Comparison of ENCODE assay signal across 9 cellular contexts in the genomic region with DNA sequence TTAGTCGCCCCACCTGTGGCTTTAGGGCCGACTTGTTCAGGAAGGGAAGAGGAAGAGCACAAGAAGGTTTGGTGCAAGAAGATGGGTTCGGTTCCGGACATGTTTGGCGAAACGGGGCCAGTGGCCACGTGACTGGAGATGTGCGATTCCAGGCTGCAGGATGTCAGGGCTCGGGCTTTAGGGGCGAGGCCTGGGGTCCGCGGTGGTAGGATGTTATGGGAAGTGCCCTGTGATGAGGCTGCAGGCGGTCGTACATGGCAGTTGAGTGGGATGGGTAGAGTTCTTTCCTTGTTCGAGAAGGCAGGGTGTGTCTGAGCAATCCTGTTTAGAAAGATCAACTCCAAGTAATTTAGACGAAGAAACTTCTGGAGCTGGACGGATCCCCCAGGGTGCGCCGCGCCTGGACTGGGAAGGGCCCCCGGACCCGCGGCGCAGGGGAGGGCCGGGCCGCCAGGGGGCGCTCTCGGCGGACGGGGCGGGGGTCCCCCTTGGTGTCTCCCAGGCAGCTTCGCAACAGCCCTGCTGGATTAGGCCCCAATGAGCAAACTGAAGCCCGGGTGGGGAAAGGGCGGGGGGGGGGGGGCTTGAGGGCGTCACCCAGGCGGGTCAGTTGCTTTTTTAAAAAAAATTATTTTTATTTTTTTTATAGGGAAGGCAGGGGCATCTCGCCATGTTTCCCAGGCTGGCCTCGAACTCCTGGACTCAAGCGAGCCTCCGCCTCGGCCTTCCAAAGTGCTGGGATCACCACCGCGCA. TPM values are rescaled to one million over a fixed set of nuclear protein-coding genes. Genes with fewer than 3 reads are reported as not detected.
A peak's percentile ranks its signal among the peaks of the same experiment; 100 is the strongest.
DNase-seq lines count a peak whose midpoint lies in the region; ATAC-seq and TF ChIP-seq lines count a peak whose summit lies in the region.
"Had no signal": no experiment of that assay in that cellular context is flagged by ENCODE, and none has a peak within 500 bp of the region (broad histone marks: within the 10 kb centered on the region; RNA-seq: fewer than 3 reads in every experiment).

No MANE protein-coding gene starts in this region.

- peak overlapping the region; percentile 65 to 74 for H3K27ac Mint-ChIP-seq in effector memory CD8-positive, alpha-beta T cell

- H3K4me3 ChIP-seq in DOHH2 (ENCODE audit: low read length): no peak overlapping the region
- H3K4me3 ChIP-seq in OCI-LY7 (ENCODE audit: low read depth, low read length, poor library complexity, severe bottlenecking): no peak overlapping the region
- no peak overlapping the region for H3K4me3 ChIP-seq in osteoblast (ENCODE audit: insufficient read depth, low read length)

- H3K9me3 ChIP-seq in DOHH2 (ENCODE audit: control insufficient read depth, insufficient read depth, low read length) (no peaks in the 10 kb centered on the region; the same call in 1 of the 2 replicates), OCI-LY7 (ENCODE audit: low read length) (no peaks in the 10 kb centered on the region), osteoblast (ENCODE audit: low read depth, low read length) (no peaks in the 10 kb centered on the region)

- peaks cover 4 to 22% of the 10 kb centered on the region in 2 donors for H3K4me1 Mint-ChIP-seq in effector memory CD8-positive, alpha-beta T cell (ENCODE audit: low read depth in 2 of 2)

- H3K4me1 ChIP-seq in DOHH2 (ENCODE audit: control insufficient read depth, low read length): no peaks in the 10 kb centered on the region
- no peaks in the 10 kb centered on the region for H3K4me1 ChIP-seq in OCI-LY7 (ENCODE audit: insufficient read depth, low read length, poor library complexity, severe bottlenecking)
- H3K4me1 ChIP-seq in osteoblast (ENCODE audit: insufficient read depth, low read length): no peaks in the 10 kb centered on the region

- peaks cover under 1% of the 10 kb centered on the region; the same call in 1 of the 2 replicates for H3K36me3 ChIP-seq in DOHH2 (ENCODE audit: control insufficient read depth, low read length)
- peaks cover 17% of the 10 kb centered on the region for H3K36me3 ChIP-seq in OCI-LY7 (ENCODE audit: insufficient read depth, low read length)
- peaks cover 5% of the 10 kb centered on the region for H3K36me3 ChIP-seq in osteoblast (ENCODE audit: insufficient read depth, low read length)

- CTCF ChIA-PET in OCI-LY7 (lab: Charles Lee; ENCODE audit: unreplicated experiment): no interaction called here

- TF ChIP-seq CTCF in DOHH2 (IDR thresholded peaks at IDR 0.05; ENCODE audit: low read depth, low read length, poor library complexity, severe bottlenecking) (peak; percentile 51), OCI-LY7 (conservative IDR thresholded peaks at IDR 0.05; ENCODE audit: low read length) (peak; percentile 63), osteoblast (IDR thresholded peaks at IDR 0.05; ENCODE audit: extremely low read depth, low read depth, low read length) (peak; percentile 35)

- H2AFZ ChIP-seq in OCI-LY7 (ENCODE audit: low read length): no peak overlapping the region
- H2AFZ ChIP-seq in osteoblast (ENCODE audit: low read length): no peak overlapping the region

- H3K27ac ChIP-seq in DOHH2 (ENCODE audit: low read depth, low read length) (no peak overlapping the region), OCI-LY7 (ENCODE audit: low read depth, low read length, poor library complexity, severe bottlenecking) (no peak overlapping the region), osteoblast (ENCODE audit: low read depth, low read length) (no peak overlapping the region)

- H4K20me1 ChIP-seq in DOHH2 (ENCODE audit: control insufficient read depth, insufficient read depth, low read depth, low read length): no peaks in the 10 kb centered on the region
- H4K20me1 ChIP-seq in OCI-LY7 (ENCODE audit: insufficient read depth, low read length): no peaks in the 10 kb centered on the region
- no peaks in the 10 kb centered on the region for H4K20me1 ChIP-seq in osteoblast (ENCODE audit: insufficient read depth, low read length)

- H3K27me3 Mint-ChIP-seq in effector memory CD8-positive, alpha-beta T cell: peaks cover 6 to 13% of the 10 kb centered on the region in 2 donors

- POLR2A ChIA-PET in OCI-LY7 (lab: Charles Lee): interaction anchor here (0.6 kb wide), 1 partner anchor 67 kb away, joined by 4 read pairs; no protein-coding TSS in a partner anchor

- DNase-seq in OCI-LY7 (ENCODE audit: low spot score) (no peak), osteoblast (ENCODE audit: insufficient read length, low spot score, missing footprints) (peak; percentile 81), NCI-H2081 (lab: John Stamatoyannopoulos, UW) (no peak), H4 (ENCODE audit: low spot score) (no peak), NCI-H69 (lab: John Stamatoyannopoulos, UW) (no peak), NCI-H1930 (lab: John Stamatoyannopoulos, UW) (no peak)
- peak in 1 of 3 experiments; percentile 9 for DNase-seq in effector memory CD8-positive, alpha-beta T cell
- DNase-seq: NCI-H1694 treated with DMSO at 0.1 percent for 48 hours had no signal

- no peaks in the 10 kb centered on the region for H3K9me2 ChIP-seq in DOHH2 (replicated peaks; ENCODE audit: control insufficient read depth, low read length)
- H3K9me2 ChIP-seq in OCI-LY7 (ENCODE audit: insufficient read depth, low read length): no peaks in the 10 kb centered on the region

- no peak overlapping the region for H3K4me2 ChIP-seq in DOHH2 (ENCODE audit: low read length)
- H3K4me2 ChIP-seq in OCI-LY7 (ENCODE audit: low read length): no peak overlapping the region
- H3K4me2 ChIP-seq in osteoblast (ENCODE audit: insufficient read depth, low read length): no peak overlapping the region

- peaks cover 5% of the 10 kb centered on the region for H3K36me3 Mint-ChIP-seq in effector memory CD8-positive, alpha-beta T cell (ENCODE audit: insufficient read depth)

- BruUV-seq in OCI-LY7 (replicated peaks; lab: Mats Ljungman, UMichigan): no TSS peak

- intact Hi-C loops in OCI-LY7 (cut with micrococcal nuclease; ENCODE audit: unreplicated experiment): no loop called here

- H3K4me3 Mint-ChIP-seq in effector memory CD8-positive, alpha-beta T cell: peak overlapping the region; percentile 40 to 72

- H3K27me3 ChIP-seq in DOHH2 (ENCODE audit: control insufficient read depth, low read length): peaks cover 4% of the 10 kb centered on the region
- H3K27me3 ChIP-seq in osteoblast (ENCODE audit: insufficient read depth, low read length): no peaks in the 10 kb centered on the region

- H3F3A ChIP-seq in DOHH2 (ENCODE audit: control insufficient read depth, insufficient read depth): peaks cover 12% of the 10 kb centered on the region; the same call in 1 of the 2 replicates

- no peaks in the 10 kb centered on the region for H3K9me3 Mint-ChIP-seq in effector memory CD8-positive, alpha-beta T cell

- H3K79me2 ChIP-seq in DOHH2 (ENCODE audit: control insufficient read depth, low read length) (no peaks in the 10 kb centered on the region), OCI-LY7 (ENCODE audit: insufficient read depth, low read depth, low read length) (no peaks in the 10 kb centered on the region), osteoblast (ENCODE audit: insufficient read depth, low read length) (no peaks in the 10 kb centered on the region)

- ATAC-seq in effector memory CD8-positive, alpha-beta T cell (replicated peaks): no peak

RNA-seq across cellular contexts. Expression of a gene that starts 17.2 kb away (rescaled TPM):
- not detected in 2 replicates for total RNA-seq in OCI-LY7 (2014; rRNA removed; shearing (Covaris generic))
- total RNA-seq in OCI-LY7 (2022): 0.10 TPM in 1 of 2 replicates, not detected in the other
- 7.6 and 11.8 TPM in 2 replicates for total RNA-seq in osteoblast
- total RNA-seq in H4 (2014; rRNA removed; shearing (Covaris generic)): 29.0 and 44.7 TPM in 2 replicates
